ENCODE assay signal across 9 cellular contexts in the genomic region with DNA sequence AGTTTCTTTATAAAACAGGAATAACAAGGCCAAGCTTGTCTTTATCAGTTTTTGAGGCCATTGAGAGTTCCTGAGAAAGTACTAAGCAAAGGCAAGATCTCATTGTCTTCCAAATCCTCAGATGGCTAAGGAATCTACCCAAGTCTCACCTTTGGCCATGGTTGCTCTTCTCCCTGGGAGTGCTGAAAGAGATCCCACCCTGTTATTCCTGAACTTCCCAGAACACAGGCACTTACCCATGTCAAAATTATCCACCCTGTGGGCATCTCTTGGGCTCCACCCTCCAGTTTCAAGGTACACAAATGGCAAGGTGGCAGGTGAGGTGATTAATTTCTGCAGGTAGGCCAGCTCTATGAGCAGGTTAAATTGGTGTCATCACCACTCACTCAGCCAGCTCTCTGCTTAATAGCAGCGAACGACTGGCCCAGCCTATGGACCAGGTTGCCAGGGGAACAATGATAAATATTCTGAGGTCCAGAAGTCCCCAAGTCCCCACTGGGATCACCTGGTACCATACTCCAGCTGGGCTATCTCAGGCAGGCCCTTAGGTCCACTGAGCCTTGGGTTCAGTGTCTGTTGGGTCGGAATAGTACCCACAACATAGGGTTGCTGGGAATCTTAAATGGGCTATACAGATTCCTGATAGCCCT. TPM values are rescaled to one million over a fixed set of nuclear protein-coding genes. Genes with fewer than 3 reads are reported as not detected.
A peak's percentile ranks its signal among the peaks of the same experiment; 100 is the strongest.
DNase-seq lines count a peak whose midpoint lies in the region; ATAC-seq and TF ChIP-seq lines count a peak whose summit lies in the region.
"Had no signal": no experiment of that assay in that cellular context is flagged by ENCODE, and none has a peak within 500 bp of the region (broad histone marks: within the 10 kb centered on the region; RNA-seq: fewer than 3 reads in every experiment).

No MANE protein-coding gene starts in this region.

- ATAC-seq in stimulated activated effector memory CD8-positive, alpha-beta T cell treated with anti-CD3 and anti-CD28 coated beads, Interleukin-12 subunit alpha, Interleukin-12 subunit beta, amount 100 ng/mL, for 72 hours, result no peak
- ATAC-seq in GM19395 (IDR thresholded peaks at IDR 0.05; ENCODE audit: unreplicated experiment), result no peak

- H3K9ac ChIP-seq in fibroblast of lung (ENCODE audit: insufficient read depth, low read length), result no peak overlapping the region

- no peak for DNase-seq in T-helper 2 cell treated with Interferon-gamma antibody and Interleukin-4, amounts not matched to agents 5 μg/mL and 100 μg/mL, for 36 hours (ENCODE audit: low spot score)
- DNase-seq in T-helper 2 cell (no peak), OCI-LY7 (ENCODE audit: low spot score) (no peak), fibroblast of lung (ENCODE audit: low read depth in 2 of 2) (no peak), activated gamma-delta T cell (lab: John Stamatoyannopoulos, UW) (no peak)
- no peak for DNase-seq in stimulated activated effector memory CD8-positive, alpha-beta T cell treated with anti-CD3 and anti-CD28 coated beads, Interleukin-12 subunit alpha, Interleukin-12 subunit beta, amount 100 ng/mL, for 72 hours (ENCODE audit: low spot score in 2 of 2)
- no peak for DNase-seq in stimulated activated CD4-positive, alpha-beta T cell treated with anti-CD3 and anti-CD28 coated beads, Interleukin-4, amount 100 ng/mL, for 4 hours
- DNase-seq: upper lobe of right lung had no signal

- CTCF ChIA-PET in OCI-LY7 (lab: Charles Lee; ENCODE audit: unreplicated experiment), result interaction anchor here (1.0 kb wide), 1 partner anchor 169 kb away, joined by 3 read pairs; no protein-coding TSS in a partner anchor

- H4K20me1 ChIP-seq in OCI-LY7 (ENCODE audit: insufficient read depth, low read length) (peaks cover 5% of the 10 kb centered on the region; the same call in 1 of the 2 replicates), fibroblast of lung (ENCODE audit: control insufficient read depth, extremely low read depth, insufficient read depth, low read length) (no peaks in the 10 kb centered on the region)

- H3K4me1 Mint-ChIP-seq in T-helper 2 cell treated with Interferon-gamma antibody and Interleukin-4, amounts not matched to agents 5 μg/mL and 100 μg/mL, for 36 hours (ENCODE audit: low read depth), result peaks cover 12% of the 10 kb centered on the region
- H3K4me1 Mint-ChIP-seq in stimulated activated effector memory CD8-positive, alpha-beta T cell treated with anti-CD3 and anti-CD28 coated beads, Interleukin-12 subunit alpha, Interleukin-12 subunit beta, amount 100 ng/mL, for 72 hours, result peaks cover 36% of the 10 kb centered on the region

- H3K79me2 ChIP-seq in OCI-LY7 (ENCODE audit: insufficient read depth, low read depth, low read length) (peaks cover 6% of the 10 kb centered on the region; the same call in 1 of the 2 replicates), fibroblast of lung (ENCODE audit: control insufficient read depth, insufficient read depth, low read length) (peaks cover 27% of the 10 kb centered on the region)

- H3K27ac ChIP-seq in OCI-LY7 (ENCODE audit: low read depth, low read length, poor library complexity, severe bottlenecking) (no peak overlapping the region), fibroblast of lung (ENCODE audit: insufficient read depth, low read length) (no peak overlapping the region)

- TF ChIP-seq CTCF in OCI-LY7 (conservative IDR thresholded peaks at IDR 0.05; ENCODE audit: low read length), result no peak
- no peak for TF ChIP-seq CTCF in fibroblast of lung (conservative IDR thresholded peaks at IDR 0.05 in 1 of 2, IDR thresholded peaks at IDR 0.05 in 1 of 2; ENCODE audit: low read depth in 1 of 2, low read length in 2 of 2)

- H3K27ac Mint-ChIP-seq in T-helper 2 cell treated with Interferon-gamma antibody and Interleukin-4, amounts not matched to agents 5 μg/mL and 100 μg/mL, for 36 hours, result no peak overlapping the region
- no peak overlapping the region for H3K27ac Mint-ChIP-seq in stimulated activated effector memory CD8-positive, alpha-beta T cell treated with anti-CD3 and anti-CD28 coated beads, Interleukin-12 subunit alpha, Interleukin-12 subunit beta, amount 100 ng/mL, for 72 hours

- H3K36me3 Mint-ChIP-seq in T-helper 2 cell treated with Interferon-gamma antibody and Interleukin-4, amounts not matched to agents 5 μg/mL and 100 μg/mL, for 36 hours (ENCODE audit: low read depth), result no peaks in the 10 kb centered on the region
- peaks cover 16% of the 10 kb centered on the region for H3K36me3 Mint-ChIP-seq in stimulated activated effector memory CD8-positive, alpha-beta T cell treated with anti-CD3 and anti-CD28 coated beads, Interleukin-12 subunit alpha, Interleukin-12 subunit beta, amount 100 ng/mL, for 72 hours

- H3K9me3 ChIP-seq in OCI-LY7 (ENCODE audit: low read length) (no peaks in the 10 kb centered on the region), fibroblast of lung (ENCODE audit: control insufficient read depth, insufficient read depth, low read depth, low read length) (no peaks in the 10 kb centered on the region)
- H3K9me3 ChIP-seq: upper lobe of right lung had no signal

- POLR2A ChIA-PET in OCI-LY7 (lab: Charles Lee), result interaction anchor here (0.6 to 1.5 kb wide), 5 partner anchors 27 to 323 kb away, joined by 3 to 7 read pairs (median 4); no protein-coding TSS in a partner anchor

- H3K4me3 ChIP-seq in OCI-LY7 (ENCODE audit: low read depth, low read length, poor library complexity, severe bottlenecking), result no peak overlapping the region
- H3K4me3 ChIP-seq in fibroblast of lung (replicated peaks in 1 of 4; ENCODE audit: control extremely low read depth in 1 of 4, insufficient read depth in 1 of 4, low read depth in 3 of 4, low read length in 4 of 4), result peak overlapping the region in 1 of 4 experiments; percentile 80

- H3K36me3 ChIP-seq in OCI-LY7 (ENCODE audit: insufficient read depth, low read length), result peaks cover 5% of the 10 kb centered on the region; the same call in 1 of the 2 replicates
- no peaks in the 10 kb centered on the region for H3K36me3 ChIP-seq in fibroblast of lung (ENCODE audit: control insufficient read depth, insufficient read depth, low read length)
- H3K36me3 ChIP-seq: upper lobe of right lung had no signal

- H3K4me2 ChIP-seq in OCI-LY7 (ENCODE audit: low read length) (peak overlapping the region; percentile 83), fibroblast of lung (ENCODE audit: extremely low read depth, insufficient read depth, low read length) (peak overlapping the region; percentile 81)

- peak overlapping the region; percentile 38 for H3K4me3 Mint-ChIP-seq in T-helper 2 cell treated with Interferon-gamma antibody and Interleukin-4, amounts not matched to agents 5 μg/mL and 100 μg/mL, for 36 hours
- H3K4me3 Mint-ChIP-seq in stimulated activated effector memory CD8-positive, alpha-beta T cell treated with anti-CD3 and anti-CD28 coated beads, Interleukin-12 subunit alpha, Interleukin-12 subunit beta, amount 100 ng/mL, for 72 hours, result peak overlapping the region; percentile 93

- no peaks in the 10 kb centered on the region for H3K9me3 Mint-ChIP-seq in T-helper 2 cell treated with Interferon-gamma antibody and Interleukin-4, amounts not matched to agents 5 μg/mL and 100 μg/mL, for 36 hours
- no peaks in the 10 kb centered on the region for H3K9me3 Mint-ChIP-seq in stimulated activated effector memory CD8-positive, alpha-beta T cell treated with anti-CD3 and anti-CD28 coated beads, Interleukin-12 subunit alpha, Interleukin-12 subunit beta, amount 100 ng/mL, for 72 hours

- BruUV-seq in OCI-LY7 (replicated peaks; lab: Mats Ljungman, UMichigan), result no TSS peak

- no peaks in the 10 kb centered on the region for H3K27me3 ChIP-seq in fibroblast of lung (ENCODE audit: control insufficient read depth, insufficient read depth, low read length)
- H3K27me3 ChIP-seq: upper lobe of right lung had no signal

- peaks cover 66% of the 10 kb centered on the region for H3K27me3 Mint-ChIP-seq in T-helper 2 cell treated with Interferon-gamma antibody and Interleukin-4, amounts not matched to agents 5 μg/mL and 100 μg/mL, for 36 hours (ENCODE audit: low read depth)

- intact Hi-C loops in OCI-LY7 (cut with micrococcal nuclease; ENCODE audit: unreplicated experiment), result loop anchor here (5.0 kb wide), 1 partner anchor 377 kb away; the partner anchor contains the start of gene CEP68

- no peaks in the 10 kb centered on the region for H3K9me2 ChIP-seq in OCI-LY7 (ENCODE audit: insufficient read depth, low read length)

- H3K4me1 ChIP-seq in OCI-LY7 (ENCODE audit: insufficient read depth, low read length, poor library complexity, severe bottlenecking) (peaks cover 45% of the 10 kb centered on the region), fibroblast of lung (ENCODE audit: control insufficient read depth, extremely low read depth, insufficient read depth, low read length) (peaks cover 4% of the 10 kb centered on the region)

- no peak overlapping the region; the same call in 1 of the 2 replicates for H2AFZ ChIP-seq in OCI-LY7 (ENCODE audit: low read length)
- no peak overlapping the region for H2AFZ ChIP-seq in fibroblast of lung (ENCODE audit: low read length)

RNA-seq across cellular contexts. Expression of gene SPRED2, which starts 2.3 kb away (rescaled TPM):
- total RNA-seq in OCI-LY7 (2014; rRNA removed; shearing (Covaris generic)), result 4.9 and 8.0 TPM in 2 replicates
- total RNA-seq in OCI-LY7 (2022) (41.9 and 49.1 TPM in 2 replicates), fibroblast of lung (6.7 and 9.4 TPM in 2 replicates)
- polyA plus RNA-seq in fibroblast of lung, result 26.1 and 33.5 TPM in 2 replicates
- 23.0 and 26.5 TPM in 2 replicates for polyA plus RNA-seq in fibroblast of lung (2012)
- polyA minus RNA-seq in fibroblast of lung (ENCODE audit: low replicate concordance), result 87.1 and 102 TPM in 2 replicates
